ENCODE assay signal across 8 cellular contexts in genomic region chrX:14899607-14900006, GRCh38. TPM values are rescaled to one million over a fixed set of nuclear protein-coding genes. Genes with fewer than 3 reads are reported as not detected.
DNase-seq lines count a peak whose midpoint lies in the region; ATAC-seq lines count a peak whose summit lies in the region.

No MANE protein-coding gene starts in this region.

- peak; percentile 45 for DNase-seq in ACHN
- DNase-seq in LoVo (ENCODE audit: low spot score) = peak; percentile 20
- DNase-seq in NCI-H446 treated with DMSO at 0.1 percent for 48 hours (lab: John Stamatoyannopoulos, UW) = no peak
- DNase-seq in NCI-H1694 (lab: John Stamatoyannopoulos, UW) = no peak
- DNase-seq in activated CD4-positive, alpha-beta T cell treated with anti-CD3 and anti-CD28 coated beads, Interleukin-2, amount 50 U/mL, for 1 hour = no peak

- in situ Hi-C loops in ACHN (cut with HindIII; ENCODE audit: low pct_ligation_motif_present, low pct_unique_long_range_greater_than_20kb, low sequenced_read_pairs) = no loop called here

- ATAC-seq in GM19463 (IDR thresholded peaks at IDR 0.05; ENCODE audit: unreplicated experiment) (peak; percentile 72), esophagus mucosa (peak; percentile 52), GM19023 (IDR thresholded peaks at IDR 0.05; ENCODE audit: unreplicated experiment) (no peak)

RNA-seq across cellular contexts. Expression of gene MOSPD2, which starts 26.4 kb away (rescaled TPM):
- total RNA-seq in esophagus mucosa = 8.5 TPM

RNA-seq across cellular contexts. Expression of gene FANCB, which starts 26.7 kb away (rescaled TPM):
- total RNA-seq in esophagus mucosa = 2.8 TPM

Comparison
In these comparisons a context has a peak if more than half of its experiments do, and no peak if none do; other contexts are left out.
1. DNase-seq: peak in ACHN (single experiment) and LoVo (single experiment); none in NCI-H446 treated with DMSO at 0.1 percent for 48 hours (single experiment), NCI-H1694 (single experiment) and activated CD4-positive, alpha-beta T cell treated with anti-CD3 and anti-CD28 coated beads, Interleukin-2, amount 50 U/mL, for 1 hour (single experiment).